In genomic region chr3:119322021-119322522, GRCh38 we compare ENCODE assay signal across 8 cellular contexts. TPM values are rescaled to one million over a fixed set of nuclear protein-coding genes. Genes with fewer than 3 reads are reported as not detected.
DNase-seq lines count a peak whose midpoint lies in the region; TF ChIP-seq lines count a peak whose summit lies in the region.

No MANE protein-coding gene starts in this region.

- H3K9me3 ChIP-seq in colonic mucosa, result no peaks in the 10 kb centered on the region
- H3K9me3 ChIP-seq in muscle layer of duodenum (ENCODE audit: control insufficient read depth in 1 of 2, low read length in 2 of 2), result no peaks in the 10 kb centered on the region

- peak; percentile 71 for DNase-seq in DMS 273 (lab: John Stamatoyannopoulos, UW; ENCODE audit: unreplicated experiment)
- peak; percentile 28 to 31 for DNase-seq in Kasumi-1 (lab: John Stamatoyannopoulos, UW)
- DNase-seq in colonic mucosa, result no peak
- no peak for DNase-seq in activated gamma-delta T cell (lab: John Stamatoyannopoulos, UW)
- DNase-seq in pons (ENCODE audit: low spot score), result no peak
- DNase-seq in DMS153 treated with DMSO at 0.1 percent for 48 hours (lab: John Stamatoyannopoulos, UW; ENCODE audit: unreplicated experiment), result no peak
- DNase-seq in MV-4-11 (lab: John Stamatoyannopoulos, UW), result no peak

- no peaks in the 10 kb centered on the region for H3K36me3 ChIP-seq in colonic mucosa
- H3K36me3 ChIP-seq in muscle layer of duodenum (ENCODE audit: control insufficient read depth in 1 of 2, insufficient read depth in 2 of 2, low read length in 2 of 2), result no peaks in the 10 kb centered on the region

- H3K27me3 ChIP-seq in colonic mucosa (no peaks in the 10 kb centered on the region), muscle layer of duodenum (ENCODE audit: low read depth, low read length) (no peaks in the 10 kb centered on the region)

- peak overlapping the region; percentile 75 to 77 for H3K9ac ChIP-seq in colonic mucosa (ENCODE audit: low read depth in 2 of 2, low read length in 2 of 2)

- H3K4me1 ChIP-seq in colonic mucosa (peaks cover 5% of the 10 kb centered on the region), muscle layer of duodenum (ENCODE audit: control insufficient read depth in 1 of 2, insufficient read depth in 2 of 2, low read length in 2 of 2) (peaks cover 8 to 10% of the 10 kb centered on the region in 2 donors)

- H3K4me3 ChIP-seq in colonic mucosa (peak overlapping the region; percentile 67), muscle layer of duodenum (ENCODE audit: low read depth in 1 of 2, low read length in 2 of 2) (peak overlapping the region; percentile 64 to 74)

- intact Hi-C loops in colonic mucosa (cut with DNase I), result no loop called here

- peak overlapping the region; percentile 94 for H3K27ac ChIP-seq in colonic mucosa
- peak overlapping the region; percentile 91 for H3K27ac ChIP-seq in muscle layer of duodenum (ENCODE audit: low read length)

- no peak for TF ChIP-seq CTCF in colonic mucosa (IDR thresholded peaks at IDR 0.05)

RNA-seq across cellular contexts. Expression of gene ARHGAP31, which starts 27.9 kb away (rescaled TPM):
- 1 to 10 TPM; 6.5 to 8.9 TPM for total RNA-seq in colonic mucosa

Comparison
In these comparisons a context has a peak if more than half of its experiments do, and no peak if none do; other contexts are left out.
1. DNase-seq: peak in DMS 273 (single experiment) and Kasumi-1 (2 of 2); none in colonic mucosa (single experiment), activated gamma-delta T cell (single experiment), pons (single experiment), DMS153 treated with DMSO at 0.1 percent for 48 hours (single experiment) and MV-4-11 (single experiment).